ENCODE assay signal across 21 cellular contexts in genomic region chr2:240480834-240481623, GRCh38. TPM values are rescaled to one million over a fixed set of nuclear protein-coding genes. Genes with fewer than 3 reads are reported as not detected.
A peak's percentile ranks its signal among the peaks of the same experiment; 100 is the strongest.
DNase-seq lines count a peak whose midpoint lies in the region; ATAC-seq and TF ChIP-seq lines count a peak whose summit lies in the region.
"Had no signal": no experiment of that assay in that cellular context is flagged by ENCODE, and none has a peak within 500 bp of the region (broad histone marks: within the 10 kb centered on the region; RNA-seq: fewer than 3 reads in every experiment).

No MANE protein-coding gene starts in this region.

- H3K9me3 ChIP-seq in lower lobe of right lung (peaks cover 3% of the 10 kb centered on the region), stomach (peaks cover 0 to 18% (median 5%) of the 10 kb centered on the region in 4 donors)
- H3K9me3 ChIP-seq: vagina had no signal

- TF ChIP-seq EP300 in stomach (IDR thresholded peaks at IDR 0.05), result no peak

- H3K36me3 Mint-ChIP-seq in activated T-cell treated with anti-CD3 and anti-CD28 coated beads, Interleukin-2, amount 50 U/mL, for 24 hours (ENCODE audit: low read depth), result peaks cover 12% of the 10 kb centered on the region
- peaks cover 15% of the 10 kb centered on the region for H3K36me3 Mint-ChIP-seq in activated T-cell treated with anti-CD3 and anti-CD28 coated beads, Interleukin-2, amount 50 U/mL, for 4 hours (ENCODE audit: insufficient read depth)
- H3K36me3 Mint-ChIP-seq in MCF 10A (ENCODE audit: insufficient read depth, unreplicated experiment), result peaks cover 6% of the 10 kb centered on the region

- ATAC-seq in activated T-cell treated with anti-CD3 and anti-CD28 coated beads, Interleukin-2, amount 50 U/mL, for 4 hours, result no peak
- ATAC-seq in lower lobe of right lung, result no peak
- ATAC-seq: left cardiac atrium had no signal

- POLR2A ChIA-PET in MCF 10A (lab: Yijun Ruan, JAX), result no interaction called here

- H3K27ac ChIP-seq in lower lobe of right lung (no peak overlapping the region), stomach (no peak overlapping the region)
- H3K27ac ChIP-seq: BLaER1 treated with 17β-estradiol and CSF1 and Interleukin-3, amounts not matched to agents 10 nM and 100 nM; GM23248; vagina had no signal

- no peaks in the 10 kb centered on the region for H3K27me3 ChIP-seq in lower lobe of right lung (ENCODE audit: low read depth)
- H3K27me3 ChIP-seq in stomach, result no peaks in the 10 kb centered on the region
- H3K27me3 ChIP-seq: BLaER1 treated with 17β-estradiol and CSF1 and Interleukin-3, amounts not matched to agents 10 nM and 100 nM; vagina had no signal

- H3K4me1 ChIP-seq in lower lobe of right lung (no peaks in the 10 kb centered on the region), stomach (no peaks in the 10 kb centered on the region)
- H3K4me1 ChIP-seq: vagina had no signal

- CTCF ChIA-PET in MCF 10A (lab: Yijun Ruan, JAX), result no interaction called here

- H3K36me3 ChIP-seq in lower lobe of right lung (no peaks in the 10 kb centered on the region), stomach (no peaks in the 10 kb centered on the region)
- H3K36me3 ChIP-seq: vagina had no signal

- intact Hi-C loops in lower lobe of right lung (cut with DNase I) (no loop called here), stomach (cut with DNase I; ENCODE audit: low total_unique reads) (no loop called here), MCF 10A (cut with micrococcal nuclease) (no loop called here)

- no TSS peak for BruUV-seq in MCF 10A (replicated peaks; lab: Mats Ljungman, UMichigan)

- no peak overlapping the region for H3K27ac Mint-ChIP-seq in activated T-cell treated with anti-CD3 and anti-CD28 coated beads, Interleukin-2, amount 50 U/mL, for 24 hours
- H3K27ac Mint-ChIP-seq in MCF 10A (ENCODE audit: low read depth, unreplicated experiment), result no peak overlapping the region
- H3K27ac Mint-ChIP-seq: activated naive CD8-positive, alpha-beta T cell; nephron progenitor cell had no signal

- no peaks in the 10 kb centered on the region for H3K4me1 Mint-ChIP-seq in activated T-cell treated with anti-CD3 and anti-CD28 coated beads, Interleukin-2, amount 50 U/mL, for 24 hours (ENCODE audit: low read depth)
- H3K4me1 Mint-ChIP-seq in activated T-cell treated with anti-CD3 and anti-CD28 coated beads, Interleukin-2, amount 50 U/mL, for 4 hours (ENCODE audit: low read depth), result no peaks in the 10 kb centered on the region
- H3K4me1 Mint-ChIP-seq in MCF 10A (ENCODE audit: insufficient read depth, unreplicated experiment), result no peaks in the 10 kb centered on the region

- TF ChIP-seq CTCF in lower lobe of right lung (IDR thresholded peaks at IDR 0.05) (no peak), stomach (IDR thresholded peaks at IDR 0.05) (no peak), MCF 10A (IDR thresholded peaks at IDR 0.05; ENCODE audit: unreplicated experiment) (no peak)

- H3K4me3 ChIP-seq in lower lobe of right lung (no peak overlapping the region), stomach (no peak overlapping the region)
- H3K4me3 ChIP-seq: BLaER1 treated with 17β-estradiol and CSF1 and Interleukin-3, amounts not matched to agents 10 nM and 100 nM; GM23248; vagina had no signal

- 87 to 96% (median 91%) methylated on average over 17 to 25 of the region's 25 CpGs for WGBS in stomach, 5 donors

- H3K27me3 Mint-ChIP-seq in activated T-cell treated with anti-CD3 and anti-CD28 coated beads, Interleukin-2, amount 50 U/mL, for 24 hours, result no peaks in the 10 kb centered on the region
- no peaks in the 10 kb centered on the region for H3K27me3 Mint-ChIP-seq in activated T-cell treated with anti-CD3 and anti-CD28 coated beads, Interleukin-2, amount 50 U/mL, for 4 hours (ENCODE audit: low read depth)
- no peaks in the 10 kb centered on the region for H3K27me3 Mint-ChIP-seq in MCF 10A (ENCODE audit: insufficient read depth, unreplicated experiment)
- H3K27me3 Mint-ChIP-seq: activated naive CD8-positive, alpha-beta T cell had no signal

- H3K9me3 Mint-ChIP-seq in activated T-cell treated with anti-CD3 and anti-CD28 coated beads, Interleukin-2, amount 50 U/mL, for 24 hours, result peaks cover 5% of the 10 kb centered on the region
- H3K9me3 Mint-ChIP-seq in activated T-cell treated with anti-CD3 and anti-CD28 coated beads, Interleukin-2, amount 50 U/mL, for 4 hours, result peaks cover 13% of the 10 kb centered on the region
- no peaks in the 10 kb centered on the region for H3K9me3 Mint-ChIP-seq in MCF 10A (ENCODE audit: unreplicated experiment)

- H3K4me3 Mint-ChIP-seq in activated T-cell treated with anti-CD3 and anti-CD28 coated beads, Interleukin-2, amount 50 U/mL, for 24 hours, result no peak overlapping the region
- H3K4me3 Mint-ChIP-seq in activated T-cell treated with anti-CD3 and anti-CD28 coated beads, Interleukin-2, amount 50 U/mL, for 4 hours, result no peak overlapping the region
- no peak overlapping the region for H3K4me3 Mint-ChIP-seq in MCF 10A (ENCODE audit: unreplicated experiment)
- H3K4me3 Mint-ChIP-seq: activated naive CD8-positive, alpha-beta T cell; nephron progenitor cell had no signal

- no peak for TF ChIP-seq POLR2A in stomach (IDR thresholded peaks at IDR 0.05)

- peak; percentile 16 for DNase-seq in activated T-cell treated with anti-CD3 and anti-CD28 coated beads, Interleukin-2, amount 50 U/mL, for 24 hours
- no peak for DNase-seq in activated T-cell treated with anti-CD3 and anti-CD28 coated beads, Interleukin-2, amount 50 U/mL, for 4 hours
- peak; percentile 10 for DNase-seq in activated CD8-positive, alpha-beta memory T cell treated with anti-CD3 and anti-CD28 coated beads, Interleukin-2, amount 50 U/mL, for 4 hours
- peak; percentile 39 for DNase-seq in lower lobe of right lung
- peak; percentile 20 for DNase-seq in stomach
- no peak for DNase-seq in T-helper 9 cell
- no peak for DNase-seq in T1000 (lab: John Stamatoyannopoulos, UW)
- DNase-seq in MCF 10A (ENCODE audit: unreplicated experiment), result no peak
- DNase-seq: effector memory CD4-positive, alpha-beta T cell; GM23248; KG1; left cardiac atrium; MV-4-11; NCI-H187; NCI-H345; nephron progenitor cell; OCI-M1; Right ventricle myocardium superior had no signal

RNA-seq across cellular contexts. Expression of gene GPC1, which starts 45.6 kb away (rescaled TPM):
- 1 to 10 TPM; 3.7 to 6.3 (median 5.9) TPM for total RNA-seq in activated T-cell treated with anti-CD3 and anti-CD28 coated beads, Interleukin-2, amount 50 U/mL, for 4 hours
- 14.7 TPM for total RNA-seq in lower lobe of right lung
- 100 to 1,000 TPM in 1 of 5 donors, 10 to 100 TPM in 4; 11.7 to 117 (median 28.8) TPM for total RNA-seq in stomach
- 10 to 100 TPM in 2 of 3 donors, 1 to 10 TPM in 1; 6.3 to 40.1 (median 14.0) TPM for polyA plus RNA-seq in stomach
- total RNA-seq in MCF 10A (2022), result 36.9 and 38.9 TPM in 2 replicates

Comparison
In these comparisons a context has a peak if more than half of its experiments do, and no peak if none do; other contexts are left out.
1. DNase-seq: peak in activated T-cell treated with anti-CD3 and anti-CD28 coated beads, Interleukin-2, amount 50 U/mL, for 24 hours (single experiment), activated CD8-positive, alpha-beta memory T cell treated with anti-CD3 and anti-CD28 coated beads, Interleukin-2, amount 50 U/mL, for 4 hours (single experiment), lower lobe of right lung (single experiment) and stomach (single experiment); none in activated T-cell treated with anti-CD3 and anti-CD28 coated beads, Interleukin-2, amount 50 U/mL, for 4 hours (single experiment), T-helper 9 cell (single experiment), T1000 (single experiment) and MCF 10A (single experiment).